ENCODE assay signal across 13 cellular contexts in the genomic region with DNA sequence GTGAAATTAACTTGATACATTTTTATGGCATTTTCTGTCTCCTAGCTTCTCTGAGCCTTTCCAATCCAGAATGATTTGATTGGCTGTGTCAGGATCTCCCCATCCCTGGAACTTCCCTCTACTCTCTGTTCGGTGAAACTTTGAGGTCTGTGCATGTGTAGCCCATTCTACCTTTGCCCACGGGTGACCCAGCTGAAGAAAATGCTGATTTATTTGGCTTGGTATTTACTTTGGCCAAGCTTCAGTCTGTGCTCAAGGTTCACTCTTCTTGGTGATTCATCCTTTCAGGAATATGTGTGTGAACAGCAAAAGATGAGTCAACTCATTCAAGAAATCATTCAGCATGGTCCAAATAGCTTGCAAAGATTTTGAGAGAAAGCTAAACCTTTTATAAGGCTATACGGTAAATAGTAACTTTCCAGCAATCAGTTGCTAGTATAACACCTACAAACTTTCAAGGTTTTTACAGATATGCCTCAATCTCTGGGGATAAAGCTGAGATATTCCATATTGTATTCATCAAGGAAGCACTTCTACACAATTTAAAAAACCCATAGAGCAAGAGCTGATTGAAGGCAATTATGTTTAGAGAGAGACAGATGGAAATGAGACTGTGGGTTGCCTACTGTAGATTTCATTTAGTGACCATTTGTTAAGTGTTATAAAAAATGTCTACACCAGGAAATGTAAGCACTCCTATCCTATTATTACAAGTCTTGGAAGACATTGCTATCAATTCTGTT.
DNase-seq lines count a peak whose midpoint lies in the region; TF ChIP-seq lines count a peak whose summit lies in the region.
"Had no signal": no experiment of that assay in that cellular context is flagged by ENCODE, and none has a peak within 500 bp of the region (broad histone marks: within the 10 kb centered on the region; RNA-seq: fewer than 3 reads in every experiment).

No MANE protein-coding gene starts in this region.

- H3K9ac ChIP-seq in SK-N-SH = no peak overlapping the region

- DNase-seq in AG04450 (ENCODE audit: low read depth, low spot score) (peak; percentile 47), HCEC 1CT (peak; percentile 24), SK-N-SH (no peak), iris pigment epithelial cell (ENCODE audit: low read depth) (peak; percentile 92), UCSD-AML1 (lab: John Stamatoyannopoulos, UW; ENCODE audit: unreplicated experiment) (no peak), T-helper 9 cell (no peak), NCI-H2029 (lab: John Stamatoyannopoulos, UW) (no peak), SKM-1 (lab: John Stamatoyannopoulos, UW; ENCODE audit: unreplicated experiment) (no peak)
- DNase-seq: activated T-cell treated with anti-CD3 and anti-CD28 coated beads, Interleukin-2, amount 50 U/mL, for 1 hour; left colon; NCI-H2081 treated with DMSO at 0.1 percent for 48 hours; stimulated activated naive CD4-positive, alpha-beta T cell treated with Interleukin-2 at 50 U/mL for 16 hours had no signal

- H4K20me1 ChIP-seq in SK-N-SH (ENCODE audit: insufficient read depth) = no peaks in the 10 kb centered on the region

- TF ChIP-seq EP300 in SK-N-SH (IDR thresholded peaks at IDR 0.05; ENCODE audit: borderline replicate concordance in 1 of 2, low read depth in 1 of 2, low read length in 1 of 2) = peak in 1 of 2 experiments; percentile 32; a peak in 1 of 4 replicates

- H2AFZ ChIP-seq in SK-N-SH (ENCODE audit: low read depth) = no peak overlapping the region

- H3K27me3 ChIP-seq in AG04450 (ENCODE audit: control insufficient read depth, insufficient read depth, low read length) (no peaks in the 10 kb centered on the region), SK-N-SH (ENCODE audit: insufficient read depth) (peaks cover 5% of the 10 kb centered on the region; the same call in 1 of the 2 replicates)

- POLR2A ChIA-PET in AG04450 (lab: Yijun Ruan, JAX) = no interaction called here
- POLR2A ChIA-PET in SK-N-SH (lab: Yijun Ruan, JAX) = no interaction called here

- H3F3A ChIP-seq in SK-N-SH (replicated peaks; ENCODE audit: insufficient read depth) = peaks cover 7% of the 10 kb centered on the region

- WGBS in SK-N-SH (ENCODE audit: low lambda C conversion rate) = 4% methylated on average over 3 of the region's 3 CpGs

- no peaks in the 10 kb centered on the region for H3K9me2 ChIP-seq in SK-N-SH

- no peak overlapping the region for H3K4me3 ChIP-seq in AG04450 (ENCODE audit: low read depth, low read length)
- no peak overlapping the region for H3K4me3 ChIP-seq in SK-N-SH (ENCODE audit: low read depth in 2 of 2, low read length in 1 of 2)
- H3K4me3 ChIP-seq: smooth muscle cell had no signal

- CTCF ChIA-PET in AG04450 (lab: Charles Lee) (interaction anchor here (0.6 kb wide), 1 partner anchor 8 kb away, joined by 4 read pairs; no protein-coding TSS in a partner anchor), SK-N-SH (lab: Yijun Ruan, JAX) (no interaction called here)

- H3K9me3 ChIP-seq in AG04450 (ENCODE audit: control insufficient read depth, insufficient read depth, low read length) (no peaks in the 10 kb centered on the region), SK-N-SH (no peaks in the 10 kb centered on the region)

- H3K4me2 ChIP-seq in SK-N-SH = peak overlapping the region; percentile 23; the same call in 1 of the 2 replicates
- H3K4me2 ChIP-seq: smooth muscle cell had no signal

- TF ChIP-seq RAD21 in SK-N-SH (IDR thresholded peaks at IDR 0.05; ENCODE audit: low read length) = no peak

- H3K4me1 ChIP-seq in SK-N-SH (ENCODE audit: control insufficient read depth in 1 of 2, insufficient read depth in 2 of 2, low read depth in 1 of 2, low read length in 1 of 2) = no peaks in the 10 kb centered on the region

- no peak for TF ChIP-seq CTCF in AG04450 (IDR thresholded peaks at IDR 0.05; ENCODE audit: low read depth, low read length)
- TF ChIP-seq CTCF in SK-N-SH (IDR thresholded peaks at IDR 0.05) = no peak

- no peaks in the 10 kb centered on the region for H3K36me3 ChIP-seq in SK-N-SH (replicated peaks in 1 of 2; ENCODE audit: control insufficient read depth in 1 of 2, insufficient read depth in 2 of 2, low read length in 1 of 2)

- no peak overlapping the region for H3K27ac ChIP-seq in AG04450 (ENCODE audit: low read depth, low read length)
- H3K27ac ChIP-seq in SK-N-SH (ENCODE audit: low read depth in 2 of 2, low read length in 1 of 2) = no peak overlapping the region

- H3K79me2 ChIP-seq in SK-N-SH (ENCODE audit: insufficient read depth) = no peaks in the 10 kb centered on the region

TF ChIP-seq in SK-N-SH, 30 proteins besides CTCF, POLR2A, EP300 and RAD21 (continues in another document):
- TF ChIP-seq RXRA (IDR thresholded peaks at IDR 0.05; ENCODE audit: borderline replicate concordance, low read depth) (peak; percentile 50; the same call in 1 of the 2 replicates), ELF1 (IDR thresholded peaks at IDR 0.05) (no peak), FOXM1 (IDR thresholded peaks at IDR 0.05; ENCODE audit: low read depth) (no peak), JUND (IDR thresholded peaks at IDR 0.05) (peak; percentile 88), NRF1 (IDR thresholded peaks at IDR 0.05; ENCODE audit: low read depth, low read length) (no peak), TCF12 (IDR thresholded peaks at IDR 0.05) (peak; percentile 56; the same call in 1 of the 2 replicates), EZH2phosphoT487 (IDR thresholded peaks at IDR 0.05; ENCODE audit: borderline replicate concordance, low read depth) (no peak), MEF2A (IDR thresholded peaks at IDR 0.05; ENCODE audit: borderline replicate concordance, low read depth) (no peak), FOSL2 (IDR thresholded peaks at IDR 0.05; ENCODE audit: borderline replicate concordance, low read depth) (peak; percentile 95), POLR2AphosphoS5 (IDR thresholded peaks at IDR 0.05; ENCODE audit: low read depth, low read length) (no peak), SIN3A (IDR thresholded peaks at IDR 0.05; ENCODE audit: borderline replicate concordance, low read depth, low read length) (no peak), GABPA (IDR thresholded peaks at IDR 0.05; ENCODE audit: low read depth) (no peak), MXI1 (IDR thresholded peaks at IDR 0.05; ENCODE audit: low read depth, low read length) (no peak), NFIC (IDR thresholded peaks at IDR 0.05; ENCODE audit: borderline replicate concordance) (peak; percentile 91)
- TF ChIP-seq, protein P1, sequence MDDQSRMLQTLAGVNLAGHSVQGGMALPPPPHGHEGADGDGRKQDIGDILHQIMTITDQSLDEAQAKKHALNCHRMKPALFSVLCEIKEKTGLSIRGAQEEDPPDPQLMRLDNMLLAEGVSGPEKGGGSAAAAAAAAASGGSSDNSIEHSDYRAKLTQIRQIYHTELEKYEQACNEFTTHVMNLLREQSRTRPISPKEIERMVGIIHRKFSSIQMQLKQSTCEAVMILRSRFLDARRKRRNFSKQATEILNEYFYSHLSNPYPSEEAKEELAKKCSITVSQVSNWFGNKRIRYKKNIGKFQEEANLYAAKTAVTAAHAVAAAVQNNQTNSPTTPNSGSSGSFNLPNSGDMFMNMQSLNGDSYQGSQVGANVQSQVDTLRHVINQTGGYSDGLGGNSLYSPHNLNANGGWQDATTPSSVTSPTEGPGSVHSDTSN (IDR thresholded peaks at IDR 0.05) = peak; percentile 69
- TF ChIP-seq, protein P2, sequence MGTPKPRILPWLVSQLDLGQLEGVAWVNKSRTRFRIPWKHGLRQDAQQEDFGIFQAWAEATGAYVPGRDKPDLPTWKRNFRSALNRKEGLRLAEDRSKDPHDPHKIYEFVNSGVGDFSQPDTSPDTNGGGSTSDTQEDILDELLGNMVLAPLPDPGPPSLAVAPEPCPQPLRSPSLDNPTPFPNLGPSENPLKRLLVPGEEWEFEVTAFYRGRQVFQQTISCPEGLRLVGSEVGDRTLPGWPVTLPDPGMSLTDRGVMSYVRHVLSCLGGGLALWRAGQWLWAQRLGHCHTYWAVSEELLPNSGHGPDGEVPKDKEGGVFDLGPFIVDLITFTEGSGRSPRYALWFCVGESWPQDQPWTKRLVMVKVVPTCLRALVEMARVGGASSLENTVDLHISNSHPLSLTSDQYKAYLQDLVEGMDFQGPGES (IDR thresholded peaks at IDR 0.05; ENCODE audit: low read depth, low read length) = no peak
- TF ChIP-seq, protein P3, sequence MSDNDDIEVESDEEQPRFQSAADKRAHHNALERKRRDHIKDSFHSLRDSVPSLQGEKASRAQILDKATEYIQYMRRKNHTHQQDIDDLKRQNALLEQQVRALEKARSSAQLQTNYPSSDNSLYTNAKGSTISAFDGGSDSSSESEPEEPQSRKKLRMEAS (IDR thresholded peaks at IDR 0.05; ENCODE audit: low read depth) = no peak
- TF ChIP-seq, protein P4, sequence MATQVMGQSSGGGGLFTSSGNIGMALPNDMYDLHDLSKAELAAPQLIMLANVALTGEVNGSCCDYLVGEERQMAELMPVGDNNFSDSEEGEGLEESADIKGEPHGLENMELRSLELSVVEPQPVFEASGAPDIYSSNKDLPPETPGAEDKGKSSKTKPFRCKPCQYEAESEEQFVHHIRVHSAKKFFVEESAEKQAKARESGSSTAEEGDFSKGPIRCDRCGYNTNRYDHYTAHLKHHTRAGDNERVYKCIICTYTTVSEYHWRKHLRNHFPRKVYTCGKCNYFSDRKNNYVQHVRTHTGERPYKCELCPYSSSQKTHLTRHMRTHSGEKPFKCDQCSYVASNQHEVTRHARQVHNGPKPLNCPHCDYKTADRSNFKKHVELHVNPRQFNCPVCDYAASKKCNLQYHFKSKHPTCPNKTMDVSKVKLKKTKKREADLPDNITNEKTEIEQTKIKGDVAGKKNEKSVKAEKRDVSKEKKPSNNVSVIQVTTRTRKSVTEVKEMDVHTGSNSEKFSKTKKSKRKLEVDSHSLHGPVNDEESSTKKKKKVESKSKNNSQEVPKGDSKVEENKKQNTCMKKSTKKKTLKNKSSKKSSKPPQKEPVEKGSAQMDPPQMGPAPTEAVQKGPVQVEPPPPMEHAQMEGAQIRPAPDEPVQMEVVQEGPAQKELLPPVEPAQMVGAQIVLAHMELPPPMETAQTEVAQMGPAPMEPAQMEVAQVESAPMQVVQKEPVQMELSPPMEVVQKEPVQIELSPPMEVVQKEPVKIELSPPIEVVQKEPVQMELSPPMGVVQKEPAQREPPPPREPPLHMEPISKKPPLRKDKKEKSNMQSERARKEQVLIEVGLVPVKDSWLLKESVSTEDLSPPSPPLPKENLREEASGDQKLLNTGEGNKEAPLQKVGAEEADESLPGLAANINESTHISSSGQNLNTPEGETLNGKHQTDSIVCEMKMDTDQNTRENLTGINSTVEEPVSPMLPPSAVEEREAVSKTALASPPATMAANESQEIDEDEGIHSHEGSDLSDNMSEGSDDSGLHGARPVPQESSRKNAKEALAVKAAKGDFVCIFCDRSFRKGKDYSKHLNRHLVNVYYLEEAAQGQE (IDR thresholded peaks at IDR 0.05; ENCODE audit: low read depth, low read length) = 0 out of 2 replicates have a peak, but pooled peaks have one; percentile 43

Comparison
In these comparisons a context has a peak if more than half of its experiments do, and no peak if none do; other contexts are left out.
1. DNase-seq: peak in AG04450 (single experiment), HCEC 1CT (single experiment) and iris pigment epithelial cell (single experiment); none in SK-N-SH (single experiment), UCSD-AML1 (single experiment), T-helper 9 cell (single experiment), NCI-H2029 (single experiment) and SKM-1 (single experiment).